19 cellular contexts compared by ENCODE assay signal in the genomic region with DNA sequence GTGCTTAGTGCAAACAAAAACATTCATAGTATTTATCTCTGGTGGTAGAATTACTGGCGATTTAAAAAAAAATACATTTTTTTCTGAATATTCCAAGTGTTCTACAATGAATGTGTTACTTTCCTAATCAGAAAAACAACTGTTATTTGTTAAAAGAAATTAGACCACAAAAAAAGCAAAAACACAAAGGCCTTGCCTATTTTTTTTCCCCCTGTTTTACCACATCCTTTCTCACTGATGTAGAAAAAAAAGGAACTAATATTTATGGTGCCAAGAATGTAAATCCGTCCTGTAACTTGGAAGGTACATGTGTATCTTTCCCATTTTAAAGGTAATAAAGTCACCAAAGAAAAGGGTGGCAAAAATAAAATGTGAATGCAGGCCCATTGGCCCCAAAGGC. TPM values are rescaled to one million over a fixed set of nuclear protein-coding genes. Genes with fewer than 3 reads are reported as not detected.
DNase-seq lines count a peak whose midpoint lies in the region; ATAC-seq, FAIRE-seq and TF ChIP-seq lines count a peak whose summit lies in the region.
"Had no signal": no experiment of that assay in that cellular context is flagged by ENCODE, and none has a peak within 500 bp of the region (broad histone marks: within the 10 kb centered on the region; RNA-seq: fewer than 3 reads in every experiment).

No MANE protein-coding gene starts in this region.

- peaks cover 7% of the 10 kb centered on the region for H3K36me3 Mint-ChIP-seq in T-helper 1 cell treated with Interleukin-12 subunit alpha and Interleukin-12 subunit beta and Interleukin-4 antibody, amounts not matched to agents 30 μg/mL and 1 μg/mL, for 36 hours (ENCODE audit: low read depth)
- H3K36me3 Mint-ChIP-seq in activated naive CD8-positive, alpha-beta T cell treated with anti-CD3 and anti-CD28 coated beads for 36 hours: no peaks in the 10 kb centered on the region
- H3K36me3 Mint-ChIP-seq: neural progenitor cell had no signal

- no peak for DNase-seq in T-helper 1 cell
- peak; percentile 32 for DNase-seq in NOMO-1 treated with dmso at 0.1 percent for 144 hours (lab: John Stamatoyannopoulos, UW; ENCODE audit: unreplicated experiment)
- no peak for DNase-seq in activated naive CD8-positive, alpha-beta T cell treated with anti-CD3 and anti-CD28 coated beads for 36 hours
- no peak for DNase-seq in spleen
- no peak for DNase-seq in GM19239 (ENCODE audit: insufficient read length, low spot score)
- DNase-seq in NCI-H748 (lab: John Stamatoyannopoulos, UW; ENCODE audit: unreplicated experiment): no peak
- DNase-seq: activated CD8-positive, alpha-beta memory T cell treated with anti-CD3 and anti-CD28 coated beads for 24 hours; amygdala; gastrocnemius medialis; NCI-H187 treated with DMSO at 0.1 percent for 48 hours; NCI-H82; thyroid gland had no signal

- H3K9me3 ChIP-seq in spleen: no peaks in the 10 kb centered on the region
- H3K9me3 ChIP-seq: gastrocnemius medialis, thyroid gland had no signal

- peaks cover 54% of the 10 kb centered on the region for H3K4me1 Mint-ChIP-seq in T-helper 1 cell treated with Interleukin-12 subunit alpha and Interleukin-12 subunit beta and Interleukin-4 antibody, amounts not matched to agents 30 μg/mL and 1 μg/mL, for 36 hours (ENCODE audit: low read depth)
- H3K4me1 Mint-ChIP-seq in activated naive CD8-positive, alpha-beta T cell treated with anti-CD3 and anti-CD28 coated beads for 36 hours: peaks cover 48% of the 10 kb centered on the region

- H3K4me3 ChIP-seq in spleen: no peak overlapping the region
- H3K4me3 ChIP-seq: gastrocnemius medialis, neural progenitor cell, skin epidermis, thyroid gland had no signal

- H3K27me3 ChIP-seq in spleen (replicated peaks in 1 of 7): no peaks in the 10 kb centered on the region
- H3K27me3 ChIP-seq: gastrocnemius medialis, neural progenitor cell, thyroid gland had no signal

- WGBS in spleen, 5 donors: 18 to 37% (median 24%) methylated on average over 2 of the region's 2 CpGs

- peak overlapping the region; percentile 27 for H3K4me3 Mint-ChIP-seq in T-helper 1 cell treated with Interleukin-12 subunit alpha and Interleukin-12 subunit beta and Interleukin-4 antibody, amounts not matched to agents 30 μg/mL and 1 μg/mL, for 36 hours
- H3K4me3 Mint-ChIP-seq in activated naive CD8-positive, alpha-beta T cell treated with anti-CD3 and anti-CD28 coated beads for 36 hours: no peak overlapping the region
- H3K4me3 Mint-ChIP-seq: neural progenitor cell had no signal

- no peaks in the 10 kb centered on the region for H3K9me3 Mint-ChIP-seq in T-helper 1 cell treated with Interleukin-12 subunit alpha and Interleukin-12 subunit beta and Interleukin-4 antibody, amounts not matched to agents 30 μg/mL and 1 μg/mL, for 36 hours
- peaks cover 2% of the 10 kb centered on the region for H3K9me3 Mint-ChIP-seq in activated naive CD8-positive, alpha-beta T cell treated with anti-CD3 and anti-CD28 coated beads for 36 hours
- H3K9me3 Mint-ChIP-seq: neural progenitor cell had no signal

- intact Hi-C loops in spleen (cut with DNase I; ENCODE audit: low total_unique reads): no loop called here

- ATAC-seq in HG02840 (IDR thresholded peaks at IDR 0.05; ENCODE audit: low FRiP score, unreplicated experiment): no peak
- ATAC-seq: gastrocnemius medialis, SK-N-SH treated with all-trans-retinoic acid at 6 μM for 48 hours had no signal

- no peaks in the 10 kb centered on the region for H3K27me3 Mint-ChIP-seq in T-helper 1 cell treated with Interleukin-12 subunit alpha and Interleukin-12 subunit beta and Interleukin-4 antibody, amounts not matched to agents 30 μg/mL and 1 μg/mL, for 36 hours (ENCODE audit: low read depth)
- no peaks in the 10 kb centered on the region for H3K27me3 Mint-ChIP-seq in activated naive CD8-positive, alpha-beta T cell treated with anti-CD3 and anti-CD28 coated beads for 36 hours

- FAIRE-seq in GM19239 (lab: Jason Lieb, UNC): no peak
- FAIRE-seq: A204.1, H1 had no signal

- no peak for TF ChIP-seq POLR2A in spleen (IDR thresholded peaks at IDR 0.05)

- TF ChIP-seq CTCF in spleen (IDR thresholded peaks at IDR 0.05 in 8 of 11, conservative IDR thresholded peaks at IDR 0.05 in 3 of 11): no peak

- peaks cover 26 to 79% (median 54%) of the 10 kb centered on the region in 6 donors for H3K4me1 ChIP-seq in spleen

- no peaks in the 10 kb centered on the region for H3K36me3 ChIP-seq in spleen
- H3K36me3 ChIP-seq: gastrocnemius medialis, neural progenitor cell, thyroid gland had no signal

- H3K27ac ChIP-seq in spleen: peak overlapping the region in 7 of 8 donors; percentile 51 to 84 (median 71)
- H3K27ac ChIP-seq: gastrocnemius medialis, neural progenitor cell, thyroid gland had no signal

- peak overlapping the region; percentile 57 for H3K27ac Mint-ChIP-seq in T-helper 1 cell treated with Interleukin-12 subunit alpha and Interleukin-12 subunit beta and Interleukin-4 antibody, amounts not matched to agents 30 μg/mL and 1 μg/mL, for 36 hours
- H3K27ac Mint-ChIP-seq in activated naive CD8-positive, alpha-beta T cell treated with anti-CD3 and anti-CD28 coated beads for 36 hours: peak overlapping the region; percentile 30
- H3K27ac Mint-ChIP-seq: neural progenitor cell had no signal

RNA-seq across cellular contexts. Expression of a gene that starts 28.4 kb away (rescaled TPM):
- total RNA-seq in activated naive CD8-positive, alpha-beta T cell treated with anti-CD3 and anti-CD28 coated beads for 36 hours: 10 to 100 TPM; 45.1 to 49.3 TPM
- total RNA-seq in spleen: 10 to 100 TPM; 30.4 to 45.9 (median 33.9) TPM
- polyA plus RNA-seq in spleen: 10 to 100 TPM in 1 of 3 donors, 1 to 10 TPM in 2; 5.7 to 10.7 (median 6.2) TPM
